In the genomic region with DNA sequence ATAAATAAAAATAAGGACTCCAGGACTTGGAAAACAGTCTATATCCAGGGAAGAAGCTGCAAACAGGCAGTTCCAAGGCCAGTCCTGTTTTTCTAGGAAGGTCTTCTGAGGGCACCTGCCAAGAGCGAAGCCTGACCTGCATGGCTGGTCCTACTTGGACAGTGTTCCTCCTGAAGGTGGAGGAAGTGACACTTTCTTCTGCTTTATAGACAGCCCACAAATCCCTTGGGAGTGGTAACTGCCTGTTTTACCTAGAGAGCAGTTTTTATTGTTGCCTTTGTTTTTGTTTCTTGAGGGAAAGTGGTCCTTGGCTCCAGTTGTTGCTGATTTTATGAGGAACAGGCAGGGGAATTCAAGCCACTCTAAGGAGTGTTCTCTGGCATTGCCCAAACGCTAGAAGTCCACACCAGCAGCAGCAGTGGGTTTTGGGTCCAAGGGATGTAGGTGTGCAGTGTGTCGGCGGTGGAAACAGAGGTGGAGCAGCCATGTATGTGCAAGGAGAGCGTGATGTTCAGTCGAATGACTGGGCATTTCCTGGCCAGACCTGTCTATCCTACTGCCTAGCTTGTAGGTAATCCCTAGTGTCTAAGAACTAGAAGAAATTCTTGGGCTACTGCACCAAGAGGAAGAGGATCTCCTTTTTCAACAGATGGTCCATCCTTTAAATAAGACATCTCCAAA, we compare ENCODE assay signal across 23 cellular contexts. TPM values are rescaled to one million over a fixed set of nuclear protein-coding genes. Genes with fewer than 3 reads are reported as not detected.
DNase-seq lines count a peak whose midpoint lies in the region; ATAC-seq and TF ChIP-seq lines count a peak whose summit lies in the region.
"Had no signal": no experiment of that assay in that cellular context is flagged by ENCODE, and none has a peak within 500 bp of the region (broad histone marks: within the 10 kb centered on the region; RNA-seq: fewer than 3 reads in every experiment).

No MANE protein-coding gene starts in this region.

- TF ChIP-seq RAD21 in SK-N-SH (IDR thresholded peaks at IDR 0.05; ENCODE audit: low read length), result no peak

- no peaks in the 10 kb centered on the region; the same call in 1 of the 2 replicates for H3K9me3 ChIP-seq in SK-N-SH
- H3K9me3 ChIP-seq: BE2C, psoas muscle, spleen, thoracic aorta had no signal

- intact Hi-C loops in activated B cell treated with CpG ODN at 0.5 μM for 24 hours (cut with micrococcal nuclease), result no loop called here

- H3K4me3 Mint-ChIP-seq in activated B cell treated with CpG ODN at 0.5 μM for 24 hours (no peak overlapping the region), naive B cell (peak overlapping the region in 3 of 8 donors; percentile 32 to 40 (median 39))
- H3K4me3 Mint-ChIP-seq: naive thymus-derived CD8-positive, alpha-beta T cell had no signal

- H4K20me1 ChIP-seq in SK-N-SH (ENCODE audit: insufficient read depth), result 0 out of 2 replicates have a peak, but pooled peaks cover 21% of the 10 kb centered on the region

- no peak overlapping the region for H2AFZ ChIP-seq in SK-N-SH (ENCODE audit: low read depth)
- H2AFZ ChIP-seq: GM23248 had no signal

- H3F3A ChIP-seq in SK-N-SH (replicated peaks; ENCODE audit: insufficient read depth), result no peaks in the 10 kb centered on the region

- DNase-seq in DMS79 treated with DMSO at 0.1 percent for 48 hours (lab: John Stamatoyannopoulos, UW), result peak; percentile 9
- DNase-seq in DMS79 (lab: John Stamatoyannopoulos, UW), result no peak
- no peak for DNase-seq in activated B cell treated with CpG ODN at 0.5 μM for 24 hours
- DNase-seq in naive B cell, result peak; percentile 46
- DNase-seq in SK-N-SH, result no peak
- no peak for DNase-seq in NCI-H1436 treated with DMSO at 0.1 percent for 48 hours (lab: John Stamatoyannopoulos, UW)
- DNase-seq in NCI-H82 (lab: John Stamatoyannopoulos, UW), result no peak
- DNase-seq: 8988T; activated CD4-positive, alpha-beta T cell treated with anti-CD3 and anti-CD28 coated beads for 4 hours; activated CD8-positive, alpha-beta memory T cell treated with anti-CD3 and anti-CD28 coated beads, Interleukin-2, amount 50 U/mL, for 48 hours; activated naive CD4-positive, alpha-beta T cell treated with Interleukin-2 at 50 U/mL for 16 hours; BE2C; GM23248; naive thymus-derived CD8-positive, alpha-beta T cell; NCI-H1092 treated with DMSO at 0.1 percent for 48 hours; NCI-H2107; NCI-H526 treated with DMSO at 0.1 percent for 48 hours; psoas muscle; spleen; T-helper 9 cell had no signal

- 98% methylated on average over 6 of the region's 6 CpGs for WGBS in SK-N-SH (ENCODE audit: low lambda C conversion rate)

- CTCF ChIA-PET in activated B cell treated with CpG ODN at 0.5 μM for 24 hours (lab: Charles Lee) (no interaction called here), SK-N-SH (lab: Yijun Ruan, JAX) (interaction anchor here (1.0 kb wide), 1 partner anchor 17 kb away, joined by 3 read pairs; no protein-coding TSS in a partner anchor)

- H3K27me3 ChIP-seq in SK-N-SH (ENCODE audit: insufficient read depth), result no peaks in the 10 kb centered on the region
- H3K27me3 ChIP-seq: BE2C had no signal

- H3K4me1 ChIP-seq in SK-N-SH (ENCODE audit: control insufficient read depth in 1 of 2, insufficient read depth in 2 of 2, low read depth in 1 of 2, low read length in 1 of 2), result peaks cover 4 to 9% of the 10 kb centered on the region in 2 experiments; a peak in 1 of 4 replicates
- H3K4me1 ChIP-seq: BE2C had no signal

- H3K4me2 ChIP-seq in SK-N-SH, result no peak overlapping the region

- H3K9ac ChIP-seq in SK-N-SH, result no peak overlapping the region
- H3K9ac ChIP-seq: GM23248 had no signal

- no peaks in the 10 kb centered on the region for H3K36me3 Mint-ChIP-seq in activated B cell treated with CpG ODN at 0.5 μM for 24 hours (ENCODE audit: low read depth)
- H3K36me3 Mint-ChIP-seq in naive B cell, result peaks cover 0 to 10% of the 10 kb centered on the region in 2 donors
- H3K36me3 Mint-ChIP-seq: naive thymus-derived CD8-positive, alpha-beta T cell had no signal

- no peaks in the 10 kb centered on the region for H3K9me3 Mint-ChIP-seq in activated B cell treated with CpG ODN at 0.5 μM for 24 hours
- H3K9me3 Mint-ChIP-seq in naive B cell, result peaks cover 0 to 10% (median 4%) of the 10 kb centered on the region in 7 donors
- H3K9me3 Mint-ChIP-seq: naive thymus-derived CD8-positive, alpha-beta T cell had no signal

- no peaks in the 10 kb centered on the region for H3K9me2 ChIP-seq in SK-N-SH

- H3K27me3 Mint-ChIP-seq in activated B cell treated with CpG ODN at 0.5 μM for 24 hours (peaks cover 32% of the 10 kb centered on the region), naive B cell (peaks cover 66 to 93% (median 69%) of the 10 kb centered on the region in 3 donors)

- ATAC-seq in HG02981 (IDR thresholded peaks at IDR 0.05; ENCODE audit: unreplicated experiment), result peak; percentile 65
- peak; percentile 79 for ATAC-seq in activated B cell treated with CpG ODN at 0.5 μM for 24 hours (ENCODE audit: low read depth)
- ATAC-seq in naive B cell (ENCODE audit: low read depth in 2 of 2), result peak; percentile 78 to 84
- ATAC-seq: naive thymus-derived CD8-positive, alpha-beta T cell; psoas muscle had no signal

- TF ChIP-seq CTCF in activated B cell treated with CpG ODN at 0.5 μM for 24 hours (IDR thresholded peaks at IDR 0.05), result no peak
- no peak for TF ChIP-seq CTCF in SK-N-SH (IDR thresholded peaks at IDR 0.05)

- no peak for TF ChIP-seq EP300 in SK-N-SH (IDR thresholded peaks at IDR 0.05; ENCODE audit: borderline replicate concordance in 1 of 2, low read depth in 1 of 2, low read length in 1 of 2)

- H3K27ac ChIP-seq in SK-N-SH (ENCODE audit: low read depth in 2 of 2, low read length in 1 of 2), result no peak overlapping the region
- H3K27ac ChIP-seq: GM23248, psoas muscle, spleen, thoracic aorta had no signal

- no peak overlapping the region for H3K4me3 ChIP-seq in SK-N-SH (ENCODE audit: low read depth in 2 of 2, low read length in 1 of 2)
- H3K4me3 ChIP-seq: GM23248, psoas muscle, spleen, thoracic aorta had no signal

- H3K4me1 Mint-ChIP-seq in activated B cell treated with CpG ODN at 0.5 μM for 24 hours (peaks cover 20% of the 10 kb centered on the region), naive B cell (peaks cover 18 to 22% (median 20%) of the 10 kb centered on the region in 3 donors)

- peaks cover 77% of the 10 kb centered on the region for H3K79me2 ChIP-seq in SK-N-SH (ENCODE audit: insufficient read depth)

- H3K27ac Mint-ChIP-seq in activated B cell treated with CpG ODN at 0.5 μM for 24 hours (no peak overlapping the region), naive B cell (peak overlapping the region in 1 of 6 donors; percentile 66)

- POLR2A ChIA-PET in activated B cell treated with CpG ODN at 0.5 μM for 24 hours (lab: Charles Lee) (no interaction called here), SK-N-SH (lab: Yijun Ruan, JAX) (no interaction called here)

- H3K36me3 ChIP-seq in SK-N-SH (replicated peaks in 1 of 2; ENCODE audit: control insufficient read depth in 1 of 2, insufficient read depth in 2 of 2, low read length in 1 of 2), result peaks cover 0 to 3% of the 10 kb centered on the region in 2 experiments
- H3K36me3 ChIP-seq: BE2C, spleen, thoracic aorta had no signal

TF ChIP-seq in SK-N-SH, 30 proteins besides CTCF, POLR2A, EP300 and RAD21 (continues in another document):
- TF ChIP-seq TCF12 (IDR thresholded peaks at IDR 0.05) (no peak), RCOR1 (IDR thresholded peaks at IDR 0.05; ENCODE audit: low read length) (no peak), MXI1 (IDR thresholded peaks at IDR 0.05; ENCODE audit: low read depth, low read length) (no peak), SIN3A (IDR thresholded peaks at IDR 0.05; ENCODE audit: borderline replicate concordance, low read depth, low read length) (no peak), TAF1 (IDR thresholded peaks at IDR 0.05; ENCODE audit: borderline replicate concordance, low read depth, low read length) (no peak), NFIC (IDR thresholded peaks at IDR 0.05; ENCODE audit: borderline replicate concordance) (no peak), POLR2AphosphoS5 (IDR thresholded peaks at IDR 0.05; ENCODE audit: low read depth, low read length) (no peak), RXRA (IDR thresholded peaks at IDR 0.05; ENCODE audit: borderline replicate concordance, low read depth) (no peak)
- TF ChIP-seq, protein P1, sequence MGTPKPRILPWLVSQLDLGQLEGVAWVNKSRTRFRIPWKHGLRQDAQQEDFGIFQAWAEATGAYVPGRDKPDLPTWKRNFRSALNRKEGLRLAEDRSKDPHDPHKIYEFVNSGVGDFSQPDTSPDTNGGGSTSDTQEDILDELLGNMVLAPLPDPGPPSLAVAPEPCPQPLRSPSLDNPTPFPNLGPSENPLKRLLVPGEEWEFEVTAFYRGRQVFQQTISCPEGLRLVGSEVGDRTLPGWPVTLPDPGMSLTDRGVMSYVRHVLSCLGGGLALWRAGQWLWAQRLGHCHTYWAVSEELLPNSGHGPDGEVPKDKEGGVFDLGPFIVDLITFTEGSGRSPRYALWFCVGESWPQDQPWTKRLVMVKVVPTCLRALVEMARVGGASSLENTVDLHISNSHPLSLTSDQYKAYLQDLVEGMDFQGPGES (IDR thresholded peaks at IDR 0.05; ENCODE audit: low read depth, low read length), result no peak
- TF ChIP-seq, protein P2, sequence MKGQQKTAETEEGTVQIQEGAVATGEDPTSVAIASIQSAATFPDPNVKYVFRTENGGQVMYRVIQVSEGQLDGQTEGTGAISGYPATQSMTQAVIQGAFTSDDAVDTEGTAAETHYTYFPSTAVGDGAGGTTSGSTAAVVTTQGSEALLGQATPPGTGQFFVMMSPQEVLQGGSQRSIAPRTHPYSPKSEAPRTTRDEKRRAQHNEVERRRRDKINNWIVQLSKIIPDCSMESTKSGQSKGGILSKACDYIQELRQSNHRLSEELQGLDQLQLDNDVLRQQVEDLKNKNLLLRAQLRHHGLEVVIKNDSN (IDR thresholded peaks at IDR 0.05; ENCODE audit: borderline replicate concordance, low read depth), result no peak
- TF ChIP-seq, protein P3, sequence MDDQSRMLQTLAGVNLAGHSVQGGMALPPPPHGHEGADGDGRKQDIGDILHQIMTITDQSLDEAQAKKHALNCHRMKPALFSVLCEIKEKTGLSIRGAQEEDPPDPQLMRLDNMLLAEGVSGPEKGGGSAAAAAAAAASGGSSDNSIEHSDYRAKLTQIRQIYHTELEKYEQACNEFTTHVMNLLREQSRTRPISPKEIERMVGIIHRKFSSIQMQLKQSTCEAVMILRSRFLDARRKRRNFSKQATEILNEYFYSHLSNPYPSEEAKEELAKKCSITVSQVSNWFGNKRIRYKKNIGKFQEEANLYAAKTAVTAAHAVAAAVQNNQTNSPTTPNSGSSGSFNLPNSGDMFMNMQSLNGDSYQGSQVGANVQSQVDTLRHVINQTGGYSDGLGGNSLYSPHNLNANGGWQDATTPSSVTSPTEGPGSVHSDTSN (IDR thresholded peaks at IDR 0.05), result no peak
- TF ChIP-seq, protein P4, sequence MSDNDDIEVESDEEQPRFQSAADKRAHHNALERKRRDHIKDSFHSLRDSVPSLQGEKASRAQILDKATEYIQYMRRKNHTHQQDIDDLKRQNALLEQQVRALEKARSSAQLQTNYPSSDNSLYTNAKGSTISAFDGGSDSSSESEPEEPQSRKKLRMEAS (IDR thresholded peaks at IDR 0.05; ENCODE audit: low read depth), result no peak

RNA-seq across cellular contexts. Expression of a gene that starts 35.3 kb away (rescaled TPM):
- total RNA-seq in activated B cell treated with CpG ODN at 0.5 μM for 24 hours, result not detected in 2 replicates
- polyA plus RNA-seq in naive B cell (ENCODE audit: low read depth in 6 of 6), result not detected
- polyA plus RNA-seq in SK-N-SH (2012; rRNA removed), result 0.53 and 0.70 TPM in 2 replicates
- 0.15 and 0.25 TPM in 2 replicates for polyA plus RNA-seq in SK-N-SH (2012; cell fraction: cytosol; rRNA removed)
- polyA plus RNA-seq in SK-N-SH (2012; cell fraction: nucleus; rRNA removed), result 1.4 TPM in 2 replicates
- total RNA-seq: astrocyte; naive thymus-derived CD8-positive, alpha-beta T cell had no signal
- polyA plus RNA-seq: naive thymus-derived CD8-positive, alpha-beta T cell had no signal

Comparison
In these comparisons a context has a peak if more than half of its experiments do, and no peak if none do; other contexts are left out.
1. DNase-seq: peak in DMS79 treated with DMSO at 0.1 percent for 48 hours (single experiment) and naive B cell (single experiment); none in DMS79 (single experiment), activated B cell treated with CpG ODN at 0.5 μM for 24 hours (single experiment), SK-N-SH (single experiment), NCI-H1436 treated with DMSO at 0.1 percent for 48 hours (single experiment) and NCI-H82 (single experiment).
2. Peak in every context shown above with its lines, with median percentiles within 50 percentile points of each other: ATAC-seq.